1 cellular context compared by ENCODE assay signal in genomic region chr15:63502843-63503738, GRCh38.
TF ChIP-seq lines count a peak whose summit lies in the region.

No MANE protein-coding gene starts in this region.

TF ChIP-seq in GM12878, 131 proteins besides CTCF, POLR2A, EP300 and RAD21 (continued from another document):
- TF ChIP-seq ZNF592 (IDR thresholded peaks at IDR 0.05) (no peak), CBFB (IDR thresholded peaks at IDR 0.05; ENCODE audit: low read depth) (peak; percentile 75), CREM (IDR thresholded peaks at IDR 0.05; ENCODE audit: low read depth) (0 out of 2 replicates have a peak, but pooled peaks have one; percentile 36), SUPT20H (IDR thresholded peaks at IDR 0.05; ENCODE audit: borderline replicate concordance, control insufficient read depth, low read depth, low read length) (no peak), CEBPZ (IDR thresholded peaks at IDR 0.05; ENCODE audit: low read depth, low read length) (no peak), ASH2L (IDR thresholded peaks at IDR 0.05; ENCODE audit: borderline replicate concordance, low read depth) (no peak), SRF (IDR thresholded peaks at IDR 0.05; ENCODE audit: low read depth in 2 of 2, low read length in 2 of 2) (0 out of 4 replicates have a peak, but pooled peaks of 1 of the 2 experiments have one; percentile 20), BMI1 (IDR thresholded peaks at IDR 0.05; ENCODE audit: borderline replicate concordance) (peak; percentile 63; the same call in 1 of the 2 replicates), ESRRA (IDR thresholded peaks at IDR 0.05; ENCODE audit: low read length) (peak; percentile 23; the same call in 1 of the 2 replicates)
TF ChIP-seq in GM12878: peak in this region for 51.
